In the genomic region with DNA sequence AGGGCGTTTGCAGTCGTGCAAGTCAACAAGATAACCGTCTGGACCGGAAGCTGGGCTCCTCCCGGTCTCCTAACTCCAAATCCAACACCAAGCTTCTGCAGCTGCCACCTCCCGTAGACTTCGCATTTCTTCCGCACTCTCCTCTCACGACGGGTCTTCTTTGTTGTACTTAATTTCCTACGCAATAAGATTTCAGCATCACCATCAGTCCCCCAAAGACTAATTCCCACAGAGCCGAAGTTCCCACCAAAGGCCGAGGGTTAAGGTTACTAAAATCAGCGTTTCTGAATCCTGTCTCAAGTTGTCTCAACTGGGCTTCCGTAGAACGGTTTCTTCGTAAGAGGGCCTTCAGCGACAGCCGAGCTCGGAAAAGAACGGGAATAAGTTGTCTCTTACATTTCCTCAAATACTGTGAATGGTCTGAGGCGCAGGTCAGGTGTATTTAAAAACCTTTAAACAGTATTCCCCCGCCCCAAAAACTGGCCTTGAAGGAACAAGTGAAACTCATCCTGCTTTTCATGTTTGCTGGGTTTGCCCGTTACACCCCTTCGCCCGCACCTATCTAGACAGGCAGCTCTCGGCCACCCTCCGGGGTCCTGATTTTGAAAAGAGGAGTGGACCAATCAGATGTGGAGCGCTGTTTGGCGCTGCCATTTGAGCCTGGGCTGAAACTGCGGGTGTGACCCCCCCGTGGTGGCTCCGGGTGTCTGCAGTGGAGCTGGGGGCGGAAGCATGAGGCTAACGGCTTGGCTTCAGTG, we compare ENCODE assay signal across 8 cellular contexts.
DNase-seq lines count a peak whose midpoint lies in the region; ATAC-seq and TF ChIP-seq lines count a peak whose summit lies in the region.
"Not testable (repeated sequence)": the region's sequence is repeated elsewhere in the genome, so short reads cannot be mapped to it uniquely, and the experiment has no call there.

A gene (plus strand): TSS at position 693 of the 758 bp plus-strand sequence.

- peak; percentile 79 for DNase-seq in Calu3
- DNase-seq in T-helper 9 cell = peak; percentile 91
- peak; percentile 98 for DNase-seq in astrocyte of the spinal cord (ENCODE audit: low read depth, low spot score)
- peak; percentile 96 for DNase-seq in cardiac septum (ENCODE audit: low spot score)
- DNase-seq in neuronal stem cell (ENCODE audit: low spot score) = peak; percentile 91
- peak; percentile 85 to 95 for DNase-seq in stimulated activated CD8-positive, alpha-beta memory T cell treated with anti-CD3 and anti-CD28 coated beads, Interleukin-7, amount 100 ng/mL, for 48 hours (ENCODE audit: extremely low read depth in 1 of 2, low read depth in 1 of 2)

- H3K36me3 Mint-ChIP-seq in Calu3 (ENCODE audit: insufficient read depth, unreplicated experiment) = peaks cover 17% of the 10 kb centered on the region

- ATAC-seq in GM21367 (IDR thresholded peaks at IDR 0.05; ENCODE audit: unreplicated experiment) (peak; percentile 92), HG03469 (IDR thresholded peaks at IDR 0.05; ENCODE audit: unreplicated experiment) (peak; percentile 83)

- intact Hi-C loops in Calu3 (cut with micrococcal nuclease; ENCODE audit: unreplicated experiment); cardiac septum (cut with DNase I): not testable (repeated sequence)

- H3K4me3 ChIP-seq in astrocyte of the spinal cord (ENCODE audit: low read depth, low read length) (peak within 1 kb of the TSS; percentile 76), neuronal stem cell (ENCODE audit: low read length in 2 of 2) (peak within 1 kb of the TSS; percentile 54 to 87)

- not testable (repeated sequence) for H3K4ac ChIP-seq in neuronal stem cell (ENCODE audit: low read length)

- H3K9me3 Mint-ChIP-seq in Calu3 (ENCODE audit: low read depth, unreplicated experiment) = not testable (repeated sequence)

- H2AK5ac ChIP-seq in neuronal stem cell (ENCODE audit: low read depth, low read length) = not testable (repeated sequence)

- not testable (repeated sequence) for H3K79me1 ChIP-seq in neuronal stem cell (ENCODE audit: low read depth, low read length)

- BruUV-seq in Calu3 (replicated peaks; lab: Mats Ljungman, UMichigan) = not testable (repeated sequence)

- peak within 1 kb of the TSS; percentile 93 for H2AFZ ChIP-seq in neuronal stem cell (ENCODE audit: low read length)

- H3K18ac ChIP-seq in neuronal stem cell (ENCODE audit: low read length) = not testable (repeated sequence)

- not testable (repeated sequence) for H2BK120ac ChIP-seq in neuronal stem cell (ENCODE audit: low read depth, low read length)

- H3K27me3 Mint-ChIP-seq in Calu3 (ENCODE audit: unreplicated experiment) = not testable (repeated sequence)

- H3K27ac Mint-ChIP-seq in Calu3 (ENCODE audit: unreplicated experiment) = peak within 1 kb of the TSS; percentile 94

- CTCF ChIA-PET in Calu3 (lab: Charles Lee) = not testable (repeated sequence)

- H4K91ac ChIP-seq in neuronal stem cell (ENCODE audit: low read depth, low read length, poor library complexity) = not testable (repeated sequence)

- not testable (repeated sequence) for H3K4me1 ChIP-seq in neuronal stem cell (ENCODE audit: control insufficient read depth in 2 of 2, insufficient read depth in 1 of 2, low read depth in 1 of 2, low read length in 2 of 2)

- not testable (repeated sequence) for H3K23ac ChIP-seq in neuronal stem cell (ENCODE audit: low read depth, low read length, poor library complexity)

- not testable (repeated sequence) for H3K4me1 Mint-ChIP-seq in Calu3 (ENCODE audit: low read depth, unreplicated experiment)

- TF ChIP-seq CTCF in Calu3 (IDR thresholded peaks at IDR 0.05; ENCODE audit: unreplicated experiment); astrocyte of the spinal cord (IDR thresholded peaks at IDR 0.05; ENCODE audit: low read depth, low read length): not testable (repeated sequence)

- H3K36me3 ChIP-seq in neuronal stem cell (replicated peaks in 1 of 2; ENCODE audit: control insufficient read depth in 2 of 2, insufficient read depth in 2 of 2, low read length in 2 of 2) = not testable (repeated sequence)

- in situ Hi-C loops in astrocyte of the spinal cord (cut with HindIII; ENCODE audit: low sequenced_read_pairs) = not testable (repeated sequence)

- H3K4me2 ChIP-seq in neuronal stem cell (ENCODE audit: insufficient read depth, low read length, poor library complexity, severe bottlenecking) = peak within 1 kb of the TSS; percentile 40

- not testable (repeated sequence) for H2BK5ac ChIP-seq in neuronal stem cell (ENCODE audit: low read length)

- not testable (repeated sequence) for H3K27me3 ChIP-seq in neuronal stem cell (ENCODE audit: control insufficient read depth in 3 of 3, insufficient read depth in 3 of 3, low read depth in 1 of 3, low read length in 3 of 3)

- not testable (repeated sequence) for H4K8ac ChIP-seq in neuronal stem cell (ENCODE audit: low read depth, low read length)

- peak within 1 kb of the TSS; percentile 77 for H3K9ac ChIP-seq in neuronal stem cell (ENCODE audit: low read depth, low read length, poor library complexity)

- H2BK12ac ChIP-seq in neuronal stem cell (ENCODE audit: low read length) = not testable (repeated sequence)

- not testable (repeated sequence) for H3K14ac ChIP-seq in neuronal stem cell (ENCODE audit: low read length)

- H3K27ac ChIP-seq in neuronal stem cell (replicated peaks; ENCODE audit: low read length) = peak within 1 kb of the TSS; percentile 78

- H3K9me3 ChIP-seq in neuronal stem cell (replicated peaks in 1 of 2; ENCODE audit: control insufficient read depth in 2 of 2, insufficient read depth in 1 of 2, low read depth in 1 of 2, low read length in 2 of 2) = not testable (repeated sequence)

- WGBS in neuronal stem cell (ENCODE audit: extremely low coverage in 2 of 2, insufficient read length in 2 of 2, insufficient replicate concordance in 1 of 2), 2 donors = no CpG with 5 or more reads among the region's 35 CpGs

- H3K4me3 Mint-ChIP-seq in Calu3 (ENCODE audit: low read depth, unreplicated experiment) = peak within 1 kb of the TSS; percentile 99

- H2BK15ac ChIP-seq in neuronal stem cell (ENCODE audit: low read length) = not testable (repeated sequence)

Comparison
In these comparisons a context has a peak if more than half of its experiments do, and no peak if none do; other contexts are left out.
1. Peak in every context shown above with its lines: DNase-seq, ATAC-seq, H3K4me3 ChIP-seq and H3K27ac ChIP-seq.